10 cellular contexts compared by ENCODE assay signal in genomic region chr2:201452856-201453643, GRCh38. TPM values are rescaled to one million over a fixed set of nuclear protein-coding genes. Genes with fewer than 3 reads are reported as not detected.
DNase-seq lines count a peak whose midpoint lies in the region; ATAC-seq, FAIRE-seq and TF ChIP-seq lines count a peak whose summit lies in the region.
"Had no signal": no experiment of that assay in that cellular context is flagged by ENCODE, and none has a peak within 500 bp of the region (broad histone marks: within the 10 kb centered on the region; RNA-seq: fewer than 3 reads in every experiment).

No MANE protein-coding gene starts in this region.

- TF ChIP-seq POLR2A in heart left ventricle (IDR thresholded peaks at IDR 0.05): no peak
- TF ChIP-seq POLR2A in GM12878 (IDR thresholded peaks at IDR 0.05; ENCODE audit: low read depth, low read length): no peak

- H2BK120ac ChIP-seq in mesenchymal stem cell (ENCODE audit: low read depth, low read length): no peak overlapping the region

- DNase-seq in heart left ventricle (no peak), left ventricle myocardium superior (no peak), GM12878 (ENCODE audit: low read depth, low spot score) (no peak), mesenchymal stem cell (no peak), mucosa of gallbladder (ENCODE audit: low spot score) (no peak)
- DNase-seq: activated CD4-positive, alpha-beta T cell treated with anti-CD3 and anti-CD28 coated beads for 1 hour; DMS79 treated with DMSO at 0.1 percent for 48 hours had no signal

- no peak overlapping the region for H3K23ac ChIP-seq in mesenchymal stem cell (ENCODE audit: low read length in 2 of 2)

- peaks cover 0 to 37% (median 12%) of the 10 kb centered on the region in 9 donors for H3K36me3 ChIP-seq in heart left ventricle
- H3K36me3 ChIP-seq in GM12878 (ENCODE audit: control insufficient read depth in 2 of 2, insufficient read depth in 2 of 2, low read length in 1 of 2): no peaks in the 10 kb centered on the region
- H3K36me3 ChIP-seq in mesenchymal stem cell (ENCODE audit: control insufficient read depth in 1 of 2, insufficient read depth in 2 of 2, low read depth in 1 of 2, low read length in 2 of 2): peaks cover 0 to 38% of the 10 kb centered on the region in 2 experiments
- peaks cover 3% of the 10 kb centered on the region for H3K36me3 ChIP-seq in urinary bladder (ENCODE audit: insufficient read depth)

- H3K9me3 ChIP-seq in heart left ventricle: no peaks in the 10 kb centered on the region
- H3K9me3 ChIP-seq in GM12878 (replicated peaks; ENCODE audit: control insufficient read depth, insufficient read depth, low read length): no peaks in the 10 kb centered on the region
- H3K9me3 ChIP-seq in mesenchymal stem cell (ENCODE audit: control insufficient read depth, low read length): no peaks in the 10 kb centered on the region

- H2BK5ac ChIP-seq in mesenchymal stem cell (ENCODE audit: low read depth, low read length, poor library complexity, severe bottlenecking): no peak overlapping the region

- no peak overlapping the region for H2AK5ac ChIP-seq in mesenchymal stem cell (ENCODE audit: low read length, severe bottlenecking)

- peak overlapping the region in 10 of 12 donors; percentile 72 to 97 (median 86) for H3K4me3 ChIP-seq in heart left ventricle
- no peak overlapping the region for H3K4me3 ChIP-seq in GM12878
- peak overlapping the region in 1 of 2 experiments; percentile 99 for H3K4me3 ChIP-seq in mesenchymal stem cell (ENCODE audit: insufficient read depth in 1 of 2, low read depth in 1 of 2, low read length in 2 of 2)
- peak overlapping the region; percentile 65 for H3K4me3 ChIP-seq in urinary bladder (ENCODE audit: low read depth, low read length)

- POLR2A ChIA-PET in GM12878 (lab: Charles Lee): interaction anchor here (1.8 to 2.8 kb wide), 2 partner anchors 219 to 328 kb away, joined by 6 to 8 read pairs; partner anchors contain the start of gene ALS2

- no peaks in the 10 kb centered on the region for H4K20me1 ChIP-seq in GM12878 (ENCODE audit: control insufficient read depth, insufficient read depth)

- no peak overlapping the region for H3K4ac ChIP-seq in mesenchymal stem cell (ENCODE audit: low read depth in 1 of 2, low read length in 2 of 2)

- peaks cover 14% of the 10 kb centered on the region for H3K79me2 ChIP-seq in GM12878 (ENCODE audit: control insufficient read depth, insufficient read depth, low read length)

- intact Hi-C loops in heart left ventricle (cut with DNase I) (loop anchor here in 6 of 10 donors (5.0 to 10.0 kb wide), 6 partner anchors 41 to 218 kb away; no protein-coding TSS in a partner anchor), left ventricle myocardium superior (cut with micrococcal nuclease) (loop anchor here (10.0 kb wide), 1 partner anchor 58 kb away; no protein-coding TSS in a partner anchor), GM12878 (cut with micrococcal nuclease; ENCODE audit: unreplicated experiment) (loop anchor here (5.0 kb wide), 2 partner anchors 189 to 196 kb away; partner anchors contain the start of gene TMEM237)

- RAD21 ChIA-PET in GM12878 (lab: Charles Lee; ENCODE audit: unreplicated experiment): interaction anchor here (0.6 to 0.7 kb wide), 2 partner anchors 603 to 640 kb away, joined by 3 read pairs; no protein-coding TSS in a partner anchor

- H3K4me2 ChIP-seq in GM12878 (ENCODE audit: control insufficient read depth, insufficient read depth) (peak overlapping the region; percentile 84; the same call in 1 of the 2 replicates), mesenchymal stem cell (ENCODE audit: low read length, poor library complexity, severe bottlenecking) (no peak overlapping the region)

- ATAC-seq in heart left ventricle: no peak
- ATAC-seq in left ventricle myocardium superior: no peak
- no peak for ATAC-seq in GM12878
- ATAC-seq in GM19395 (IDR thresholded peaks at IDR 0.05; ENCODE audit: unreplicated experiment): no peak
- ATAC-seq in GM18907 (IDR thresholded peaks at IDR 0.05; ENCODE audit: unreplicated experiment): no peak

- in situ Hi-C loops in GM12878 (cut with MboI): no loop called here

- H2BK12ac ChIP-seq in mesenchymal stem cell (ENCODE audit: low read length in 2 of 2): no peak overlapping the region

- BruUV-seq in GM12878 (replicated peaks; lab: Mats Ljungman, UMichigan): no TSS peak

- H2AFZ ChIP-seq in GM12878 (ENCODE audit: control insufficient read depth, low read depth, low read length) (no peak overlapping the region), mesenchymal stem cell (ENCODE audit: low read depth, low read length) (no peak overlapping the region)

- no peak overlapping the region for H4K91ac ChIP-seq in mesenchymal stem cell (ENCODE audit: low read length)

- 79 to 89% (median 80%) methylated on average over 8 of the region's 8 CpGs for WGBS in heart left ventricle, 4 donors
- WGBS in GM12878 (ENCODE audit: insufficient coverage, insufficient replicate concordance, low lambda C conversion rate, missing lambda C conversion rate): 95% methylated on average over 8 of the region's 8 CpGs
- WGBS in mesenchymal stem cell: 94% methylated on average over 2 of the region's 8 CpGs
- 77% methylated on average over 8 of the region's 8 CpGs for WGBS in urinary bladder

- CTCF ChIA-PET in GM12878 (lab: Yijun Ruan, JAX): interaction anchor here (0.8 to 1.3 kb wide), 2 partner anchors 12 to 19 kb away, joined by 3 to 5 read pairs; no protein-coding TSS in a partner anchor

- SMC1A ChIA-PET in GM12878 (lab: Charles Lee; ENCODE audit: uncharacterized antibody, unreplicated experiment): interaction anchor here (0.5 to 2.8 kb wide), 9 partner anchors 15 to 573 kb away, joined by 3 to 8 read pairs (median 3); no protein-coding TSS in a partner anchor

- H3K18ac ChIP-seq in mesenchymal stem cell (ENCODE audit: low read depth in 1 of 2, low read length in 2 of 2): no peak overlapping the region

- peaks cover 13% of the 10 kb centered on the region for H3K79me1 ChIP-seq in mesenchymal stem cell (replicated peaks; ENCODE audit: low read length, poor library complexity, severe bottlenecking)

- TF ChIP-seq EP300 in GM12878 (IDR thresholded peaks at IDR 0.05; ENCODE audit: borderline replicate concordance in 1 of 2, control insufficient read depth in 1 of 2, low read depth in 2 of 2, low read length in 2 of 2): no peak

- TF ChIP-seq RAD21 in GM12878 (IDR thresholded peaks at IDR 0.05; ENCODE audit: insufficient read depth, low read depth, low read length): no peak

- TF ChIP-seq CTCF in heart left ventricle (IDR thresholded peaks at IDR 0.05) (no peak), GM12878 (IDR thresholded peaks at IDR 0.05 in 2 of 3, conservative IDR thresholded peaks at IDR 0.05 in 1 of 3; ENCODE audit: control insufficient read depth in 2 of 3, extremely low read depth in 1 of 3, insufficient read depth in 1 of 3, low read depth in 3 of 3, low read length in 3 of 3) (no peak)

- no peak overlapping the region for H4K8ac ChIP-seq in mesenchymal stem cell (ENCODE audit: low read length)

- H3K4me1 ChIP-seq in heart left ventricle (peaks cover 0 to 46% (median 32%) of the 10 kb centered on the region in 12 donors), GM12878 (ENCODE audit: control insufficient read depth, insufficient read depth, low read length) (peaks cover 13% of the 10 kb centered on the region), mesenchymal stem cell (ENCODE audit: control insufficient read depth, insufficient read depth, low read depth, low read length) (peaks cover 3% of the 10 kb centered on the region), urinary bladder (ENCODE audit: insufficient read depth) (no peaks in the 10 kb centered on the region)

- no peak overlapping the region for H2BK15ac ChIP-seq in mesenchymal stem cell (ENCODE audit: low read depth, poor library complexity, severe bottlenecking)

- no peak for FAIRE-seq in GM12878 (lab: Jason Lieb, UNC)

- H3K27ac ChIP-seq in heart left ventricle (peak overlapping the region in 7 of 12 donors; percentile 90 to 98 (median 96)), GM12878 (ENCODE audit: control insufficient read depth, insufficient read depth) (no peak overlapping the region), mesenchymal stem cell (ENCODE audit: low read length, poor library complexity, severe bottlenecking) (no peak overlapping the region), urinary bladder (ENCODE audit: low read depth) (no peak overlapping the region)

- H3K9ac ChIP-seq in GM12878 (ENCODE audit: control insufficient read depth, insufficient read depth, low read length): no peak overlapping the region
- peak overlapping the region; percentile 96 for H3K9ac ChIP-seq in mesenchymal stem cell (ENCODE audit: low read length)

- no peak overlapping the region for H3K14ac ChIP-seq in mesenchymal stem cell (ENCODE audit: low read length in 2 of 2)

- H3K27me3 ChIP-seq in heart left ventricle (no peaks in the 10 kb centered on the region), GM12878 (replicated peaks in 1 of 2; ENCODE audit: control insufficient read depth in 2 of 2, insufficient read depth in 2 of 2, low read length in 1 of 2) (no peaks in the 10 kb centered on the region), mesenchymal stem cell (ENCODE audit: control insufficient read depth in 1 of 2, insufficient read depth in 1 of 2, low read length in 2 of 2) (no peaks in the 10 kb centered on the region)

RNA-seq across cellular contexts. Expression of gene STRADB, which starts 1.5 kb away (rescaled TPM):
- total RNA-seq in heart left ventricle (100 to 1,000 TPM in 1 of 9 donors, 10 to 100 TPM in 8; 45.0 to 105 (median 57.9) TPM), left ventricle myocardium superior (81.4 TPM), GM12878 (2014; rRNA removed) (29.7 and 36.7 TPM in 2 replicates), GM12878 (2014; rRNA removed; fragmentation: Illumina TruSeq; extraction: Trizol) (39.8 and 42.2 TPM in 2 replicates), GM12878 (2021) (33.0 and 34.7 TPM in 2 replicates), urinary bladder (43.0 TPM), mucosa of gallbladder (52.2 TPM)
- polyA plus RNA-seq in heart left ventricle (10 to 100 TPM; 28.6 to 59.9 TPM), GM12878 (2011; rRNA removed) (7.6 and 11.1 TPM in 2 replicates), GM12878 (2014; fragmentation: Illumina TruSeq; extraction: Trizol) (39.0 and 46.6 TPM in 2 replicates), GM12878 (2014; fragmentation: Nextera tagmentation; extraction: Ambion mirVana) (10 to 100 TPM; 12.1 to 15.4 TPM), GM12878 (2014; rRNA removed) (23.1 and 28.8 TPM in 2 replicates), GM12878 (2016; fragmentation: Nextera tagmentation; extraction: Ambion mirVana) (10 to 100 TPM; 54.5 to 58.3 TPM), urinary bladder (10.0 TPM)
- 8.6 and 12.9 TPM in 2 replicates for total RNA-seq in GM12878 (2013; cell fraction: nucleolus; rRNA removed)
- 7.3 TPM for polyA plus RNA-seq in GM12878 (2011; ENCODE audit: low read depth)
- polyA plus RNA-seq in GM12878 (2011; cell fraction: cytosol; rRNA removed): 3.8 and 4.3 TPM in 2 replicates
- 4.5 and 5.9 TPM in 2 replicates for polyA plus RNA-seq in GM12878 (2011; cell fraction: nucleus; rRNA removed)
- 10.9 and 11.7 TPM in 2 replicates for polyA plus RNA-seq in GM12878 (2012)
- 7.4 and 8.3 TPM in 2 replicates for polyA minus RNA-seq in GM12878 (2011; rRNA and poly(A)+ RNA removed)
- 2.6 and 3.2 TPM in 2 replicates for polyA minus RNA-seq in GM12878 (2011; cell fraction: cytosol; rRNA and poly(A)+ RNA removed)
- 1.8 and 3.0 TPM in 2 replicates for polyA minus RNA-seq in GM12878 (2011; cell fraction: nucleus; rRNA and poly(A)+ RNA removed)
- polyA plus RNA-seq in mesenchymal stem cell (2013, experiment 1 of 2): 16.6 TPM
- polyA plus RNA-seq in mesenchymal stem cell (2013, experiment 2 of 2): 17.7 TPM

RNA-seq across cellular contexts. Expression of gene TRAK2, which starts 1.8 kb away (rescaled TPM):
- 100 to 1,000 TPM; 110 to 201 (median 146) TPM for total RNA-seq in heart left ventricle
- polyA plus RNA-seq in heart left ventricle: 10 to 100 TPM; 41.2 to 41.9 TPM
- 202 TPM for total RNA-seq in left ventricle myocardium superior
- 15.8 and 18.1 TPM in 2 replicates for total RNA-seq in GM12878 (2013; cell fraction: nucleolus; rRNA removed)
- total RNA-seq in GM12878 (2014; rRNA removed): 11.9 and 13.6 TPM in 2 replicates
- total RNA-seq in GM12878 (2014; rRNA removed; fragmentation: Illumina TruSeq; extraction: Trizol): 15.2 and 16.4 TPM in 2 replicates
- total RNA-seq in GM12878 (2021): 20.0 and 20.6 TPM in 2 replicates
- polyA plus RNA-seq in GM12878 (2011; ENCODE audit: low read depth): 3.4 TPM
- polyA plus RNA-seq in GM12878 (2011; rRNA removed): 10.3 and 12.7 TPM in 2 replicates
- polyA plus RNA-seq in GM12878 (2011; cell fraction: cytosol; rRNA removed): 5.8 and 5.9 TPM in 2 replicates
- 9.7 and 11.4 TPM in 2 replicates for polyA plus RNA-seq in GM12878 (2011; cell fraction: nucleus; rRNA removed)
- polyA plus RNA-seq in GM12878 (2012): 4.5 and 4.6 TPM in 2 replicates
- 16.4 and 19.9 TPM in 2 replicates for polyA plus RNA-seq in GM12878 (2014; fragmentation: Illumina TruSeq; extraction: Trizol)
- 1 to 10 TPM; 5.2 to 5.5 TPM for polyA plus RNA-seq in GM12878 (2014; fragmentation: Nextera tagmentation; extraction: Ambion mirVana)
- 8.4 and 9.9 TPM in 2 replicates for polyA plus RNA-seq in GM12878 (2014; rRNA removed)
- 10 to 100 TPM; 11.8 to 14.1 TPM for polyA plus RNA-seq in GM12878 (2016; fragmentation: Nextera tagmentation; extraction: Ambion mirVana)
- polyA minus RNA-seq in GM12878 (2011; rRNA and poly(A)+ RNA removed): 20.0 and 31.8 TPM in 2 replicates
- polyA minus RNA-seq in GM12878 (2011; cell fraction: cytosol; rRNA and poly(A)+ RNA removed): 5.1 and 5.2 TPM in 2 replicates
- 12.8 and 17.5 TPM in 2 replicates for polyA minus RNA-seq in GM12878 (2011; cell fraction: nucleus; rRNA and poly(A)+ RNA removed)
- 22.0 TPM for polyA plus RNA-seq in mesenchymal stem cell (2013, experiment 1 of 2)
- 21.9 TPM for polyA plus RNA-seq in mesenchymal stem cell (2013, experiment 2 of 2)
- 60.6 TPM for total RNA-seq in urinary bladder
- polyA plus RNA-seq in urinary bladder: 25.1 TPM
- total RNA-seq in mucosa of gallbladder: 63.8 TPM

Comparison
In these comparisons a context has a peak if more than half of its experiments do, and no peak if none do; other contexts are left out.
1. H3K27ac ChIP-seq: peak in heart left ventricle (7 of 12); none in GM12878 (single experiment), mesenchymal stem cell (single experiment) and urinary bladder (single experiment).